ENCODE assay signal across 1 cellular context in the genomic region with DNA sequence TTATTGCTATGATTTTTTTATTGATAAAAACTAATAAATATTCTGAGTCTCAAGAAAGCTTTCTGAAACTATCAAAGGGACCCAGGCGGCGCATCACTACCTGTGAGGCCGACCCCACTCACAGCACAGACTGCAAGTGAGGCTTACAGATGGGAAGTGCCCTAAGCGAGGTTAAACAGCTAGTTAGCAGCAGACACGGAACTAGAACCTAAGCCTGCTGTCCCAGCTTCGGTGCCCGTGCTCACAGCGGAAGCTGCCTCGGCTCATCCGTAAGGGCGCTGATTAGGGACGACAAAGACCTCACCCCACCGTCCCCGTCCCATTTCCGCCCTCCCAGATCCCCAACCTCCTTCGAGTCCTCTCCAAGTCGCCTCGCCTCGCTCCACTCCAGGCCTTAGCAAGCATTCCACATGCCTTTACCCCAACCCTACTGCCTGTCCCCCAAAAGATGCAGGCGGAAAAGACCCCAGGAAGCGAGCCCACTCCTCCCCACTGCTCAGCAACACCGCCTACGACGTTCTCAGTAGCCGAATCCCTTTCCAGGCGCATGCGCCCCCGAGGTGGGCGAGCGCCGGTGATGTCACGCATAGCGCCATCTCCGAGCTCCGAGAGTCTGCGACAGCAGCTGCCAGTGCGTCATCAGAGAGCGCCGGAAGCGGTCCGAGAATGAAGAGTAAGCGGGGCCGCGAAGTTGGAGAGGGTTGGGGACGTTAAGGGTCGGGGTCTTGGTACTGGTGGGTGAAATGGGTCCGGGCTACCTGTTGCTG.
A peak's percentile ranks its signal among the peaks of the same experiment; 100 is the strongest.
TF ChIP-seq lines count a peak whose summit lies in the region.

Gene POP4, plus strand, starts transcription at position 631 of the 767 bp plus-strand sequence. Its CDS starts 36 bp downstream, at position 667.

TF ChIP-seq in K562, 482 proteins besides CTCF, POLR2A, EP300 and RAD21 (continued from another document):
- TF ChIP-seq GTF2B (IDR thresholded peaks at IDR 0.05; ENCODE audit: extremely low read depth, insufficient read length) (no peak), GATA2 (CRISPR knock-in tag; IDR thresholded peaks at IDR 0.05) (no peak), C11orf30 (IDR thresholded peaks at IDR 0.05; ENCODE audit: low read depth) (peak; percentile 100), MYC (IDR thresholded peaks at IDR 0.05; ENCODE audit: low read depth, low read length) (peak; percentile 73; the same call in 1 of the 2 replicates), MYC (CRISPR knock-in tag; IDR thresholded peaks at IDR 0.05; ENCODE audit: borderline replicate concordance, low read depth) (no peak), ZFX (CRISPR knock-in tag; IDR thresholded peaks at IDR 0.05) (peak; percentile 84), ATF1 (CRISPR knock-in tag; IDR thresholded peaks at IDR 0.05) (peak; percentile 98), ATF1 (tag; IDR thresholded peaks at IDR 0.05) (peak; percentile 100), MNT (conservative IDR thresholded peaks at IDR 0.05) (peak; percentile 73 to 93), ZBTB2 (IDR thresholded peaks at IDR 0.05) (peak; percentile 96), XRCC3 (IDR thresholded peaks at IDR 0.05) (no peak), SNRNP70 (optimal IDR thresholded peaks at IDR 0.05; ENCODE audit: low read depth, low read length) (no peak), RBM14 (IDR thresholded peaks at IDR 0.05; ENCODE audit: borderline replicate concordance, insufficient read depth, low read depth, low read length) (no peak), CREBBP (IDR thresholded peaks at IDR 0.05; ENCODE audit: low read depth, low read length) (no peak), MBD2 (IDR thresholded peaks at IDR 0.05; ENCODE audit: borderline replicate concordance, low read depth) (peak; percentile 86), ZNF121 (CRISPR knock-in tag; conservative IDR thresholded peaks at IDR 0.05) (no peak), RFX7 (CRISPR knock-in tag; IDR thresholded peaks at IDR 0.05) (no peak), E2F6 (IDR thresholded peaks at IDR 0.05; ENCODE audit: borderline replicate concordance in 1 of 2, extremely low read depth in 1 of 2, insufficient read depth in 1 of 2, insufficient read length in 1 of 2, low read depth in 1 of 2, low read length in 1 of 2, poor library complexity in 1 of 2, severe bottlenecking in 1 of 2) (no peak), PCBP2 (IDR thresholded peaks at IDR 0.05; ENCODE audit: low read depth, low read length, poor library complexity, severe bottlenecking) (no peak), HDAC6 (IDR thresholded peaks at IDR 0.05; ENCODE audit: low read depth, low read length) (no peak), ESRRB (CRISPR knock-in tag; IDR thresholded peaks at IDR 0.05; ENCODE audit: borderline replicate concordance) (no peak), RBM25 (IDR thresholded peaks at IDR 0.05; ENCODE audit: low read depth, low read length, severe bottlenecking) (no peak), ZNF76 (CRISPR knock-in tag; IDR thresholded peaks at IDR 0.05; ENCODE audit: borderline replicate concordance) (no peak), PHF21A (IDR thresholded peaks at IDR 0.05; ENCODE audit: borderline replicate concordance, low read depth) (no peak), ZC3H8 (IDR thresholded peaks at IDR 0.05) (no peak)
- TF ChIP-seq, protein P1, sequence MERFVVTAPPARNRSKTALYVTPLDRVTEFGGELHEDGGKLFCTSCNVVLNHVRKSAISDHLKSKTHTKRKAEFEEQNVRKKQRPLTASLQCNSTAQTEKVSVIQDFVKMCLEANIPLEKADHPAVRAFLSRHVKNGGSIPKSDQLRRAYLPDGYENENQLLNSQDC (CRISPR knock-in tag; IDR thresholded peaks at IDR 0.05) = 0 out of 2 replicates have a peak, but pooled peaks have one; percentile 7
- TF ChIP-seq, protein P2, sequence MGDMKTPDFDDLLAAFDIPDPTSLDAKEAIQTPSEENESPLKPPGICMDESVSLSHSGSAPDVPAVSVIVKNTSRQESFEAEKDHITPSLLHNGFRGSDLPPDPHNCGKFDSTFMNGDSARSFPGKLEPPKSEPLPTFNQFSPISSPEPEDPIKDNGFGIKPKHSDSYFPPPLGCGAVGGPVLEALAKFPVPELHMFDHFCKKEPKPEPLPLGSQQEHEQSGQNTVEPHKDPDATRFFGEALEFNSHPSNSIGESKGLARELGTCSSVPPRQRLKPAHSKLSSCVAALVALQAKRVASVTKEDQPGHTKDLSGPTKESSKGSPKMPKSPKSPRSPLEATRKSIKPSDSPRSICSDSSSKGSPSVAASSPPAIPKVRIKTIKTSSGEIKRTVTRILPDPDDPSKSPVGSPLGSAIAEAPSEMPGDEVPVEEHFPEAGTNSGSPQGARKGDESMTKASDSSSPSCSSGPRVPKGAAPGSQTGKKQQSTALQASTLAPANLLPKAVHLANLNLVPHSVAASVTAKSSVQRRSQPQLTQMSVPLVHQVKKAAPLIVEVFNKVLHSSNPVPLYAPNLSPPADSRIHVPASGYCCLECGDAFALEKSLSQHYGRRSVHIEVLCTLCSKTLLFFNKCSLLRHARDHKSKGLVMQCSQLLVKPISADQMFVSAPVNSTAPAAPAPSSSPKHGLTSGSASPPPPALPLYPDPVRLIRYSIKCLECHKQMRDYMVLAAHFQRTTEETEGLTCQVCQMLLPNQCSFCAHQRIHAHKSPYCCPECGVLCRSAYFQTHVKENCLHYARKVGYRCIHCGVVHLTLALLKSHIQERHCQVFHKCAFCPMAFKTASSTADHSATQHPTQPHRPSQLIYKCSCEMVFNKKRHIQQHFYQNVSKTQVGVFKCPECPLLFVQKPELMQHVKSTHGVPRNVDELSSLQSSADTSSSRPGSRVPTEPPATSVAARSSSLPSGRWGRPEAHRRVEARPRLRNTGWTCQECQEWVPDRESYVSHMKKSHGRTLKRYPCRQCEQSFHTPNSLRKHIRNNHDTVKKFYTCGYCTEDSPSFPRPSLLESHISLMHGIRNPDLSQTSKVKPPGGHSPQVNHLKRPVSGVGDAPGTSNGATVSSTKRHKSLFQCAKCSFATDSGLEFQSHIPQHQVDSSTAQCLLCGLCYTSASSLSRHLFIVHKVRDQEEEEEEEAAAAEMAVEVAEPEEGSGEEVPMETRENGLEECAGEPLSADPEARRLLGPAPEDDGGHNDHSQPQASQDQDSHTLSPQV (IDR thresholded peaks at IDR 0.05) = no peak
